In genomic region chr1:224113918-224114786, GRCh38 we compare ENCODE assay signal across 1 cellular context.
TF ChIP-seq lines count a peak whose summit lies in the region.

TSS of gene FBXO28 (plus strand) at chr1:224114111. CDS start at chr1:224114130, 19 bp downstream.

TF ChIP-seq in K562, 482 proteins besides CTCF, POLR2A, EP300 and RAD21 (continued from another document and continues in another):
- TF ChIP-seq, protein P1, sequence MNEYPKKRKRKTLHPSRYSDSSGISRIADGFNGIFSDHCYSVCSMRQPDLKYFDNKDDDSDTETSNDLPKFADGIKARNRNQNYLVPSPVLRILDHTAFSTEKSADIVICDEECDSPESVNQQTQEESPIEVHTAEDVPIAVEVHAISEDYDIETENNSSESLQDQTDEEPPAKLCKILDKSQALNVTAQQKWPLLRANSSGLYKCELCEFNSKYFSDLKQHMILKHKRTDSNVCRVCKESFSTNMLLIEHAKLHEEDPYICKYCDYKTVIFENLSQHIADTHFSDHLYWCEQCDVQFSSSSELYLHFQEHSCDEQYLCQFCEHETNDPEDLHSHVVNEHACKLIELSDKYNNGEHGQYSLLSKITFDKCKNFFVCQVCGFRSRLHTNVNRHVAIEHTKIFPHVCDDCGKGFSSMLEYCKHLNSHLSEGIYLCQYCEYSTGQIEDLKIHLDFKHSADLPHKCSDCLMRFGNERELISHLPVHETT (CRISPR knock-in tag; conservative IDR thresholded peaks at IDR 0.05 in 1 of 2, IDR thresholded peaks at IDR 0.05 in 1 of 2), result peak in 1 of 2 experiments; percentile 62; a peak in 1 of 4 replicates
- peak; percentile 79 for TF ChIP-seq NR2C2 (CRISPR knock-in tag; IDR thresholded peaks at IDR 0.05)
- peak; percentile 79 for TF ChIP-seq NR2C2 (tag; IDR thresholded peaks at IDR 0.05)
- TF ChIP-seq MCM2 (IDR thresholded peaks at IDR 0.05; ENCODE audit: low read depth), result no peak
- TF ChIP-seq ZC3H8 (IDR thresholded peaks at IDR 0.05), result no peak
- TF ChIP-seq, protein P2, sequence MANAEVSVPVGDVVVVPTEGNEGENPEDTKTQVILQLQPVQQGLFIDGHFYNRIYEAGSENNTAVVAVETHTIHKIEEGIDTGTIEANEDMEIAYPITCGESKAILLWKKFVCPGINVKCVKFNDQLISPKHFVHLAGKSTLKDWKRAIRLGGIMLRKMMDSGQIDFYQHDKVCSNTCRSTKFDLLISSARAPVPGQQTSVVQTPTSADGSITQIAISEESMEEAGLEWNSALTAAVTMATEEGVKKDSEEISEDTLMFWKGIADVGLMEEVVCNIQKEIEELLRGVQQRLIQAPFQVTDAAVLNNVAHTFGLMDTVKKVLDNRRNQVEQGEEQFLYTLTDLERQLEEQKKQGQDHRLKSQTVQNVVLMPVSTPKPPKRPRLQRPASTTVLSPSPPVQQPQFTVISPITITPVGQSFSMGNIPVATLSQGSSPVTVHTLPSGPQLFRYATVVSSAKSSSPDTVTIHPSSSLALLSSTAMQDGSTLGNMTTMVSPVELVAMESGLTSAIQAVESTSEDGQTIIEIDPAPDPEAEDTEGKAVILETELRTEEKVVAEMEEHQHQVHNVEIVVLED (CRISPR knock-in tag; IDR thresholded peaks at IDR 0.05), result no peak
- TF ChIP-seq COPS2 (conservative IDR thresholded peaks at IDR 0.05), result no peak
- no peak for TF ChIP-seq FOS (IDR thresholded peaks at IDR 0.05; ENCODE audit: extremely low read depth, insufficient read length)
- no peak for TF ChIP-seq CBX8 (IDR thresholded peaks at IDR 0.05; ENCODE audit: borderline replicate concordance, extremely low read depth, low read depth, low read length, poor library complexity, severe bottlenecking)
- TF ChIP-seq ILK (tag; IDR thresholded peaks at IDR 0.05; ENCODE audit: borderline replicate concordance, low read depth), result no peak
- TF ChIP-seq ZNF766 (CRISPR knock-in tag; conservative IDR thresholded peaks at IDR 0.05), result no peak
- TF ChIP-seq SIN3A (IDR thresholded peaks at IDR 0.05; ENCODE audit: borderline replicate concordance in 2 of 2, control insufficient read depth in 1 of 2, low read depth in 2 of 2, low read length in 2 of 2), result peak in 1 of 2 experiments; percentile 92; a peak in 1 of 4 replicates
- TF ChIP-seq RHOXF2B (CRISPR knock-in tag; conservative IDR thresholded peaks at IDR 0.05), result no peak
- peak; percentile 87 for TF ChIP-seq SAP30 (IDR thresholded peaks at IDR 0.05; ENCODE audit: borderline replicate concordance, insufficient read depth, low read depth, low read length, poor library complexity, severe bottlenecking)
- TF ChIP-seq FIP1L1 (IDR thresholded peaks at IDR 0.05; ENCODE audit: low read depth, low read length, poor library complexity, severe bottlenecking), result peak; percentile 87
- TF ChIP-seq ZZZ3 (IDR thresholded peaks at IDR 0.05), result no peak
- TF ChIP-seq ZBTB34 (CRISPR knock-in tag; IDR thresholded peaks at IDR 0.05), result no peak
- TF ChIP-seq ETV6 (IDR thresholded peaks at IDR 0.05; ENCODE audit: borderline replicate concordance in 1 of 2, low read depth in 2 of 2, low read length in 1 of 2), result peak in 1 of 2 experiments; percentile 60; a peak in 1 of 4 replicates
- no peak for TF ChIP-seq ETV6 (CRISPR knock-in tag; IDR thresholded peaks at IDR 0.05; ENCODE audit: borderline replicate concordance)
- TF ChIP-seq ARHGAP35 (IDR thresholded peaks at IDR 0.05; ENCODE audit: partially characterized antibody), result no peak
- no peak for TF ChIP-seq HSF4 (CRISPR knock-in tag; IDR thresholded peaks at IDR 0.05; ENCODE audit: borderline replicate concordance)
- TF ChIP-seq YY1 (IDR thresholded peaks at IDR 0.05; ENCODE audit: borderline replicate concordance in 1 of 3, control insufficient read depth in 1 of 3, extremely low read depth in 1 of 3, insufficient read depth in 3 of 3, insufficient read length in 1 of 3, insufficient replicate concordance in 2 of 3, low read depth in 1 of 3, low read length in 2 of 3), result peak; percentile 96 to 100 (median 99)
- TF ChIP-seq XRCC5 (IDR thresholded peaks at IDR 0.05; ENCODE audit: low read depth, low read length), result peak; percentile 85
- TF ChIP-seq MAZ (CRISPR knock-in tag; conservative IDR thresholded peaks at IDR 0.05 in 1 of 2, IDR thresholded peaks at IDR 0.05 in 1 of 2), result peak; percentile 97 to 99
- peak; percentile 67 for TF ChIP-seq CHAMP1 (IDR thresholded peaks at IDR 0.05)
- no peak for TF ChIP-seq KLF10 (CRISPR knock-in tag; IDR thresholded peaks at IDR 0.05)
- TF ChIP-seq ATF2 (CRISPR knock-in tag; IDR thresholded peaks at IDR 0.05), result no peak
- TF ChIP-seq ZNF316 (IDR thresholded peaks at IDR 0.05), result no peak
- no peak for TF ChIP-seq KHSRP (IDR thresholded peaks at IDR 0.05)
- no peak; the same call in 1 of the 2 replicates for TF ChIP-seq FOXP1 (CRISPR knock-in tag; IDR thresholded peaks at IDR 0.05)
- TF ChIP-seq MIER1 (IDR thresholded peaks at IDR 0.05; ENCODE audit: low read depth), result no peak
- TF ChIP-seq, protein P3, sequence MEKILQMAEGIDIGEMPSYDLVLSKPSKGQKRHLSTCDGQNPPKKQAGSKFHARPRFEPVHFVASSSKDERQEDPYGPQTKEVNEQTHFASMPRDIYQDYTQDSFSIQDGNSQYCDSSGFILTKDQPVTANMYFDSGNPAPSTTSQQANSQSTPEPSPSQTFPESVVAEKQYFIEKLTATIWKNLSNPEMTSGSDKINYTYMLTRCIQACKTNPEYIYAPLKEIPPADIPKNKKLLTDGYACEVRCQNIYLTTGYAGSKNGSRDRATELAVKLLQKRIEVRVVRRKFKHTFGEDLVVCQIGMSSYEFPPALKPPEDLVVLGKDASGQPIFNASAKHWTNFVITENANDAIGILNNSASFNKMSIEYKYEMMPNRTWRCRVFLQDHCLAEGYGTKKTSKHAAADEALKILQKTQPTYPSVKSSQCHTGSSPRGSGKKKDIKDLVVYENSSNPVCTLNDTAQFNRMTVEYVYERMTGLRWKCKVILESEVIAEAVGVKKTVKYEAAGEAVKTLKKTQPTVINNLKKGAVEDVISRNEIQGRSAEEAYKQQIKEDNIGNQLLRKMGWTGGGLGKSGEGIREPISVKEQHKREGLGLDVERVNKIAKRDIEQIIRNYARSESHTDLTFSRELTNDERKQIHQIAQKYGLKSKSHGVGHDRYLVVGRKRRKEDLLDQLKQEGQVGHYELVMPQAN (IDR thresholded peaks at IDR 0.05; ENCODE audit: borderline replicate concordance), result peak; percentile 68
- TF ChIP-seq HIVEP1 (CRISPR knock-in tag; IDR thresholded peaks at IDR 0.05), result no peak
- TF ChIP-seq ZNF707 (CRISPR knock-in tag; conservative IDR thresholded peaks at IDR 0.05), result no peak
- no peak for TF ChIP-seq ZNF592 (IDR thresholded peaks at IDR 0.05)
- TF ChIP-seq NFRKB (IDR thresholded peaks at IDR 0.05; ENCODE audit: low read depth), result peak; percentile 99
- TF ChIP-seq PRDM10 (IDR thresholded peaks at IDR 0.05; ENCODE audit: partially characterized antibody), result no peak
- TF ChIP-seq CAMTA2 (CRISPR knock-in tag; conservative IDR thresholded peaks at IDR 0.05), result no peak
- TF ChIP-seq TCF7L2 (IDR thresholded peaks at IDR 0.05; ENCODE audit: low read depth, low read length), result no peak
- TF ChIP-seq KAT8 (IDR thresholded peaks at IDR 0.05; ENCODE audit: low read depth), result no peak
- no peak for TF ChIP-seq TCFL5 (CRISPR knock-in tag; conservative IDR thresholded peaks at IDR 0.05)
- no peak; the same call in 1 of the 2 replicates for TF ChIP-seq ZC3H4 (CRISPR knock-in tag; IDR thresholded peaks at IDR 0.05; ENCODE audit: borderline replicate concordance)
- TF ChIP-seq ZNF830 (CRISPR knock-in tag; IDR thresholded peaks at IDR 0.05), result no peak
- TF ChIP-seq U2AF2 (optimal IDR thresholded peaks at IDR 0.05; ENCODE audit: low read depth, low read length), result no peak
- TF ChIP-seq HOXB6 (CRISPR knock-in tag; IDR thresholded peaks at IDR 0.05; ENCODE audit: borderline replicate concordance), result no peak
